ENCODE assay signal across 8 cellular contexts in genomic region chr3:116140100-116140689, GRCh38.
DNase-seq lines count a peak whose midpoint lies in the region; ATAC-seq and TF ChIP-seq lines count a peak whose summit lies in the region.

No MANE protein-coding gene starts in this region.

- TF ChIP-seq CTCF in GM12873 (IDR thresholded peaks at IDR 0.05; ENCODE audit: insufficient read depth, low read depth, low read length, missing control alignments): peak; percentile 76

- H3K4me1 ChIP-seq in endocrine pancreas (ENCODE audit: control insufficient read depth, insufficient read depth, low read length): peaks cover under 1% of the 10 kb centered on the region

- no peaks in the 10 kb centered on the region for H3K36me3 ChIP-seq in endocrine pancreas (ENCODE audit: control insufficient read depth, insufficient read depth, low read length)

- no peak overlapping the region for H3K9ac ChIP-seq in endocrine pancreas (ENCODE audit: control insufficient read depth, insufficient read depth, low read length)

- H3K27me3 ChIP-seq in endocrine pancreas (ENCODE audit: control insufficient read depth, insufficient read depth, low read length): no peaks in the 10 kb centered on the region

- DNase-seq in NCI-H82 treated with DMSO at 0.1 percent for 48 hours (lab: John Stamatoyannopoulos, UW; ENCODE audit: unreplicated experiment) (peak; percentile 48), pons (ENCODE audit: low spot score) (peak; percentile 89), ureter (ENCODE audit: low spot score) (no peak), OCI-M2 (lab: John Stamatoyannopoulos, UW; ENCODE audit: unreplicated experiment) (no peak)

- H3K9me3 ChIP-seq in endocrine pancreas (ENCODE audit: control insufficient read depth, low read length): no peaks in the 10 kb centered on the region

- peak; percentile 39 for ATAC-seq in HG03025 (IDR thresholded peaks at IDR 0.05; ENCODE audit: low FRiP score, unreplicated experiment)
- ATAC-seq in HG02840 (IDR thresholded peaks at IDR 0.05; ENCODE audit: low FRiP score, unreplicated experiment): no peak

- H3K4me3 ChIP-seq in endocrine pancreas (ENCODE audit: control insufficient read depth, insufficient read depth, low read length): peak overlapping the region; percentile 4

Comparison
In these comparisons a context has a peak if more than half of its experiments do, and no peak if none do; other contexts are left out.
1. DNase-seq: peak in NCI-H82 treated with DMSO at 0.1 percent for 48 hours (single experiment) and pons (single experiment); none in ureter (single experiment) and OCI-M2 (single experiment).